In the genomic region with DNA sequence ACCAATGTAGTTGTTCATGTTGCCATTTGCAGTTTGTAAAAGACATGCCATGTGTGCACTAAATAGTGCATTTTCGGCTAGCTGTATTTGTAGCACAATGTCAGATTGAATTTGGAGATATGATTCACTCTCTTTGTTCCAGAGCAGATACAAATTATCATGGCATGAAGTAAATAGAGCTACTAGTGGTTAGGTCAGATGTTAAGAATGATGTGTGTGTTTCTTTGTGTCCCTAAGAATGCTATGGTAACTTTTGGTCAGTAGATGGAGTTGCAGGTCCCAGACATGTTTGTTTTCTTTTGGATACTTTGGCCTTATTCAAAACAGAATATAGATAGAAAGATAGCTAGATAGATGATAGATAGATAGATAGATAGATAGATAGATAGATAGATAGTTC, we compare ENCODE assay signal across 8 cellular contexts.
DNase-seq lines count a peak whose midpoint lies in the region; ATAC-seq and TF ChIP-seq lines count a peak whose summit lies in the region.

No MANE protein-coding gene starts in this region.

- BruUV-seq in PC-3 (replicated peaks; lab: Mats Ljungman, UMichigan) = no TSS peak

- no peak overlapping the region for H2AFZ ChIP-seq in PC-3 (ENCODE audit: low read length)

- H3K9me3 ChIP-seq in PC-3 (ENCODE audit: low read length) = no peaks in the 10 kb centered on the region
- H3K9me3 ChIP-seq in gastroesophageal sphincter = no peaks in the 10 kb centered on the region

- H3K4me2 ChIP-seq in PC-3 (ENCODE audit: low read length) = no peak overlapping the region

- TF ChIP-seq CTCF in AG04449 (IDR thresholded peaks at IDR 0.05; ENCODE audit: insufficient read depth, low read length, missing control alignments) (peak; percentile 25), PC-3 (conservative IDR thresholded peaks at IDR 0.05; ENCODE audit: low read depth, low read length) (peak; percentile 67), fibroblast of villous mesenchyme (IDR thresholded peaks at IDR 0.05; ENCODE audit: insufficient read depth, low read depth, low read length) (peak; percentile 19), coronary artery (IDR thresholded peaks at IDR 0.05) (no peak), gastroesophageal sphincter (IDR thresholded peaks at IDR 0.05) (no peak)

- H3K9me2 ChIP-seq in PC-3 (replicated peaks; ENCODE audit: low read length) = no peaks in the 10 kb centered on the region

- CTCF ChIA-PET in AG04449 (lab: Yijun Ruan, JAX) (interaction anchor here (1.1 to 3.4 kb wide), 3 partner anchors 8 to 260 kb away, joined by 3 to 11 read pairs (median 4); no protein-coding TSS in a partner anchor), PC-3 (lab: Charles Lee) (no interaction called here)

- H3K4me1 ChIP-seq in PC-3 (ENCODE audit: insufficient read depth, low read length) (no peaks in the 10 kb centered on the region), gastroesophageal sphincter (no peaks in the 10 kb centered on the region)

- H3K4me3 ChIP-seq in AG04449 (ENCODE audit: low read depth, low read length) (no peak overlapping the region), PC-3 (ENCODE audit: low read length) (no peak overlapping the region), fibroblast of villous mesenchyme (ENCODE audit: low read depth, low read length) (no peak overlapping the region), coronary artery (no peak overlapping the region), gastroesophageal sphincter (no peak overlapping the region)

- no peak overlapping the region for H3K27ac ChIP-seq in PC-3 (ENCODE audit: low read length)
- H3K27ac ChIP-seq in coronary artery = no peak overlapping the region
- H3K27ac ChIP-seq in gastroesophageal sphincter = no peak overlapping the region

- no peaks in the 10 kb centered on the region for H3K79me2 ChIP-seq in PC-3 (ENCODE audit: low read length)

- peak; percentile 62 for ATAC-seq in GM19351 (IDR thresholded peaks at IDR 0.05; ENCODE audit: unreplicated experiment)
- ATAC-seq in PC-3 = peak; percentile 85
- no peak for ATAC-seq in HG02798 (IDR thresholded peaks at IDR 0.05; ENCODE audit: poor library complexity, unreplicated experiment)
- ATAC-seq in gastroesophageal sphincter = no peak

- TF ChIP-seq POLR2A in gastroesophageal sphincter (IDR thresholded peaks at IDR 0.05) = no peak

- TF ChIP-seq EP300 in gastroesophageal sphincter (IDR thresholded peaks at IDR 0.05) = no peak

- H3K36me3 ChIP-seq in PC-3 (ENCODE audit: low read depth, low read length) (no peaks in the 10 kb centered on the region), gastroesophageal sphincter (no peaks in the 10 kb centered on the region)

- H3F3A ChIP-seq in PC-3 (ENCODE audit: low read length, unreplicated experiment) = no peaks in the 10 kb centered on the region

- H3K27me3 ChIP-seq in PC-3 (ENCODE audit: low read length) (no peaks in the 10 kb centered on the region), gastroesophageal sphincter (no peaks in the 10 kb centered on the region)

- H3K9ac ChIP-seq in PC-3 (ENCODE audit: low read length) = no peak overlapping the region

- WGBS in gastroesophageal sphincter (ENCODE audit: low coverage in 1 of 2), 2 donors = 58% methylated on average over 1 of the region's 1 CpG

- DNase-seq in AG04449 (ENCODE audit: low read depth, low spot score) = no peak
- DNase-seq in PC-3 = peak; percentile 45
- peak; percentile 42 for DNase-seq in fibroblast of villous mesenchyme (ENCODE audit: low read depth)
- DNase-seq in NK-92 treated with Interleukin-12 subunit alpha and Interleukin-12 subunit beta, amount 100 ng/mL, for 24 hours (lab: John Stamatoyannopoulos, UW) = no peak
- DNase-seq in coronary artery (ENCODE audit: low spot score) = no peak

- intact Hi-C loops in PC-3 (cut with micrococcal nuclease) = loop anchor here (10.0 kb wide), 2 partner anchors 132 to 362 kb away; no protein-coding TSS in a partner anchor

- H4K20me1 ChIP-seq in PC-3 (ENCODE audit: low read length) = no peaks in the 10 kb centered on the region

- POLR2A ChIA-PET in AG04449 (lab: Yijun Ruan, JAX) = no interaction called here
- POLR2A ChIA-PET in PC-3 (lab: Charles Lee; ENCODE audit: unreplicated experiment) = interaction anchor here (0.5 kb wide), 1 partner anchor 446 kb away, joined by 3 read pairs; no protein-coding TSS in a partner anchor

Comparison
In these comparisons a context has a peak if more than half of its experiments do, and no peak if none do; other contexts are left out.
1. DNase-seq: peak in PC-3 (single experiment) and fibroblast of villous mesenchyme (single experiment); none in AG04449 (single experiment), NK-92 treated with Interleukin-12 subunit alpha and Interleukin-12 subunit beta, amount 100 ng/mL, for 24 hours (single experiment) and coronary artery (single experiment).
2. CTCF ChIP-seq: peak in AG04449 (single experiment), PC-3 (single experiment) and fibroblast of villous mesenchyme (single experiment); none in coronary artery (single experiment) and gastroesophageal sphincter (0 of 4).
3. ATAC-seq: peak in GM19351 (single experiment) and PC-3 (single experiment); none in HG02798 (single experiment) and gastroesophageal sphincter (single experiment).